ENCODE assay signal across 8 cellular contexts in genomic region chr3:63911395-63911900, GRCh38. TPM values are rescaled to one million over a fixed set of nuclear protein-coding genes. Genes with fewer than 3 reads are reported as not detected.
A peak's percentile ranks its signal among the peaks of the same experiment; 100 is the strongest.
DNase-seq lines count a peak whose midpoint lies in the region; ATAC-seq and TF ChIP-seq lines count a peak whose summit lies in the region.

No MANE protein-coding gene starts in this region.

- H3K79me2 ChIP-seq in HCT116 (ENCODE audit: insufficient read depth, low read length) (peaks cover 48% of the 10 kb centered on the region), smooth muscle cell (ENCODE audit: low read depth) (peaks cover 8% of the 10 kb centered on the region)

- peak overlapping the region; percentile 63 to 74 for H3K4me3 ChIP-seq in HCT116 (replicated peaks in 1 of 2; ENCODE audit: low read depth in 1 of 2, low read length in 2 of 2)
- peak overlapping the region; percentile 87 to 89 for H3K4me3 ChIP-seq in right atrium auricular region
- peak overlapping the region; percentile 85 for H3K4me3 ChIP-seq in smooth muscle cell

- POLR2A ChIA-PET in HCT116 (lab: Charles Lee), result no interaction called here

- DNase-seq in COLO829 (ENCODE audit: low spot score) (peak; percentile 29), HCT116 (ENCODE audit: low read depth, low spot score) (no peak), right atrium auricular region (ENCODE audit: low spot score) (no peak), smooth muscle cell (lab: John Stamatoyannopoulos, UW; ENCODE audit: unreplicated experiment) (no peak)

- no peak for TF ChIP-seq POLR2A in HCT116 (IDR thresholded peaks at IDR 0.05; ENCODE audit: borderline replicate concordance, extremely low read depth, insufficient read depth, insufficient read length)

- no peaks in the 10 kb centered on the region for H3K9me2 ChIP-seq in HCT116 (ENCODE audit: insufficient read depth)

- H3K9me3 ChIP-seq in HCT116 (ENCODE audit: control insufficient read depth in 1 of 2, insufficient read depth in 1 of 2, low read depth in 1 of 2, low read length in 2 of 2) (no peaks in the 10 kb centered on the region), right atrium auricular region (no peaks in the 10 kb centered on the region), smooth muscle cell (replicated peaks; ENCODE audit: low read depth) (no peaks in the 10 kb centered on the region)

- no peak for TF ChIP-seq CTCF in HCT116 (IDR thresholded peaks at IDR 0.05 in 2 of 3, conservative IDR thresholded peaks at IDR 0.05 in 1 of 3; ENCODE audit: borderline replicate concordance in 1 of 3, insufficient read depth in 1 of 3, low read depth in 2 of 3, low read length in 2 of 3)
- no peak for TF ChIP-seq CTCF in VCaP (conservative IDR thresholded peaks at IDR 0.05)
- no peak for TF ChIP-seq CTCF in right atrium auricular region (IDR thresholded peaks at IDR 0.05)
- no peak for TF ChIP-seq CTCF in smooth muscle cell (IDR thresholded peaks at IDR 0.05; ENCODE audit: borderline replicate concordance, insufficient read depth, poor library complexity, severe bottlenecking)

- H3K27me3 ChIP-seq in HCT116 (ENCODE audit: insufficient read depth, low read length) (no peaks in the 10 kb centered on the region), right atrium auricular region (no peaks in the 10 kb centered on the region), smooth muscle cell (ENCODE audit: low read depth) (no peaks in the 10 kb centered on the region)

- WGBS in smooth muscle cell (ENCODE audit: low lambda C conversion rate), result 7% methylated on average over 18 of the region's 24 CpGs

- H3K27ac ChIP-seq in HCT116 (ENCODE audit: low read depth, low read length) (peak overlapping the region; percentile 91), VCaP (peak overlapping the region; percentile 95), right atrium auricular region (peak overlapping the region; percentile 98 to 99), smooth muscle cell (ENCODE audit: low read depth) (peak overlapping the region; percentile 93)

- RAD21 ChIA-PET in HCT116 (lab: Charles Lee; ENCODE audit: low non-redundant PET in 1 of 2, low total read pairs in 2 of 2, uncharacterized antibody in 2 of 2, unreplicated experiment in 2 of 2), result no interaction called here

- H2AFZ ChIP-seq in HCT116 (ENCODE audit: low read depth, low read length, poor library complexity, severe bottlenecking) (no peak overlapping the region), smooth muscle cell (ENCODE audit: low read depth) (peak overlapping the region; percentile 39)

- H3K4me1 ChIP-seq in HCT116 (ENCODE audit: control insufficient read depth in 1 of 2, insufficient read depth in 2 of 2, low read length in 2 of 2) (peaks cover 12 to 25% of the 10 kb centered on the region in 2 experiments; a peak in 3 of 4 replicates), right atrium auricular region (peaks cover 0 to 36% of the 10 kb centered on the region in 2 donors), smooth muscle cell (ENCODE audit: low read depth) (peaks cover 16% of the 10 kb centered on the region)

- CTCF ChIA-PET in HCT116 (lab: Charles Lee), result interaction anchor here (0.6 kb wide), 1 partner anchor 9 kb away, joined by 3 read pairs; no protein-coding TSS in a partner anchor

- peak overlapping the region; percentile 89 for H3K4me2 ChIP-seq in HCT116 (ENCODE audit: low read length)
- H3K4me2 ChIP-seq in smooth muscle cell, result peak overlapping the region; percentile 93

- ATAC-seq in HCT116 (no peak), GM18502 (IDR thresholded peaks at IDR 0.05; ENCODE audit: poor library complexity, unreplicated experiment) (no peak), HG03135 (IDR thresholded peaks at IDR 0.05; ENCODE audit: unreplicated experiment) (no peak), HG02763 (IDR thresholded peaks at IDR 0.05; ENCODE audit: unreplicated experiment) (no peak)

- peak overlapping the region; percentile 79 for H3K9ac ChIP-seq in HCT116 (ENCODE audit: low read length)
- peak overlapping the region; percentile 98 for H3K9ac ChIP-seq in smooth muscle cell (ENCODE audit: low read depth)

- TF ChIP-seq RAD21 in HCT116 (IDR thresholded peaks at IDR 0.05; ENCODE audit: low read depth), result no peak

- H3K36me3 ChIP-seq in HCT116 (ENCODE audit: control insufficient read depth in 1 of 2, insufficient read depth in 2 of 2, low read length in 2 of 2) (0 out of 4 replicates have a peak, but pooled peaks cover 0 to 5% of the 10 kb centered on the region in 2 experiments), right atrium auricular region (peaks cover 6% of the 10 kb centered on the region), smooth muscle cell (ENCODE audit: low read depth) (peaks cover 4% of the 10 kb centered on the region)

- H4K20me1 ChIP-seq in HCT116 (ENCODE audit: insufficient read depth), result no peaks in the 10 kb centered on the region
- H4K20me1 ChIP-seq in smooth muscle cell (ENCODE audit: low read depth), result peaks cover 34% of the 10 kb centered on the region

- TSS peak; percentile 94 for BruUV-seq in HCT116 (replicated peaks; lab: Mats Ljungman, UMichigan)

- H3F3A ChIP-seq in smooth muscle cell (ENCODE audit: low read depth), result peaks cover 5% of the 10 kb centered on the region

- intact Hi-C loops in HCT116 (cut with micrococcal nuclease), result loop anchor here (5.0 kb wide), 1 partner anchor 49 kb away; the partner anchor contains the start of genes ATXN7 and THOC7

TF ChIP-seq in HCT116, 20 proteins besides CTCF, POLR2A, EP300 and RAD21:
- no peak for TF ChIP-seq YY1 (IDR thresholded peaks at IDR 0.05; ENCODE audit: extremely low read depth, insufficient replicate concordance, low read depth, low read length)
- no peak for TF ChIP-seq FOSL1 (IDR thresholded peaks at IDR 0.05; ENCODE audit: low read depth)
- TF ChIP-seq SRF (IDR thresholded peaks at IDR 0.05; ENCODE audit: low read depth), result no peak
- no peak for TF ChIP-seq CBX3 (IDR thresholded peaks at IDR 0.05; ENCODE audit: low read depth)
- no peak for TF ChIP-seq JUND (IDR thresholded peaks at IDR 0.05)
TF ChIP-seq in HCT116: peak in this region for 0.

RNA-seq across cellular contexts. Expression of gene SCAANT1, which starts 0.7 kb away (rescaled TPM):
- total RNA-seq in HCT116 (2021; ENCODE audit: unreplicated experiment) (not detected), right atrium auricular region (not detected), smooth muscle cell (not detected in 2 replicates)
- 1.9 and 2.4 TPM in 2 replicates for polyA plus RNA-seq in HCT116 (2012)
- not detected in 2 replicates for polyA plus RNA-seq in smooth muscle cell

RNA-seq across cellular contexts. Expression of gene ATXN7, which starts 47.8 kb away (rescaled TPM):
- total RNA-seq in HCT116 (2021; ENCODE audit: unreplicated experiment) (27.5 TPM), right atrium auricular region (10 to 100 TPM; 13.9 to 15.5 TPM), smooth muscle cell (14.1 and 16.8 TPM in 2 replicates)
- 9.4 and 13.5 TPM in 2 replicates for polyA plus RNA-seq in HCT116 (2012)
- 3.1 and 3.6 TPM in 2 replicates for polyA plus RNA-seq in smooth muscle cell

RNA-seq across cellular contexts. Expression of gene THOC7, which starts 47.8 kb away (rescaled TPM):
- total RNA-seq in HCT116 (2021; ENCODE audit: unreplicated experiment), result 67.3 TPM
- polyA plus RNA-seq in HCT116 (2012), result 33.6 and 40.2 TPM in 2 replicates
- 10 to 100 TPM; 55.1 to 63.6 TPM for total RNA-seq in right atrium auricular region
- 41.3 and 57.3 TPM in 2 replicates for total RNA-seq in smooth muscle cell
- 57.5 and 59.9 TPM in 2 replicates for polyA plus RNA-seq in smooth muscle cell
